In genomic region chr10:92156874-92157273, GRCh38 we compare ENCODE assay signal across 32 cellular contexts.
DNase-seq lines count a peak whose midpoint lies in the region; ATAC-seq, FAIRE-seq and TF ChIP-seq lines count a peak whose summit lies in the region.
"Had no signal": no experiment of that assay in that cellular context is flagged by ENCODE, and none has a peak within 500 bp of the region (broad histone marks: within the 10 kb centered on the region; RNA-seq: fewer than 3 reads in every experiment).

No MANE protein-coding gene starts in this region.

- dilution Hi-C loops in mammary epithelial cell (cut with HindIII; ENCODE audit: low sequenced_read_pairs), result no loop called here

- H4K20me1 ChIP-seq in mammary epithelial cell (ENCODE audit: insufficient read depth, low read length), result no peaks in the 10 kb centered on the region

- no peak for TF ChIP-seq POLR2A in A549 (IDR thresholded peaks at IDR 0.05; ENCODE audit: low read length)

- H3K4me2 ChIP-seq in A549 (no peak overlapping the region), mammary epithelial cell (ENCODE audit: insufficient read depth, low read depth, low read length) (no peak overlapping the region)
- H3K4me2 ChIP-seq: neural progenitor cell had no signal

- DNase-seq in A549 (ENCODE audit: low read depth in 1 of 2, low spot score in 1 of 2), result no peak
- DNase-seq in HFFc6, result no peak
- DNase-seq in amniotic epithelial cell (ENCODE audit: low read depth), result peak; percentile 19
- DNase-seq in iris pigment epithelial cell (ENCODE audit: low read depth), result peak; percentile 4
- no peak for DNase-seq in activated naive CD8-positive, alpha-beta T cell treated with anti-CD3 and anti-CD28 coated beads for 36 hours
- no peak for DNase-seq in mucosa of gallbladder (ENCODE audit: low spot score)
- no peak for DNase-seq in mammary epithelial cell
- DNase-seq in pons (ENCODE audit: low spot score), result no peak
- DNase-seq: activated CD4-positive, alpha-beta T cell treated with anti-CD3 and anti-CD28 coated beads for 48 hours; activated effector memory CD4-positive, alpha-beta T cell treated with anti-CD3 and anti-CD28 coated beads, Interleukin-2, amount 50 U/mL, for 16 hours; activated naive CD8-positive, alpha-beta T cell treated with anti-CD3 and anti-CD28 coated beads, Interleukin-2, amount 50 U/mL, for 24 hours; activated T-cell treated with anti-CD3 and anti-CD28 coated beads, Interleukin-2, amount 50 U/mL, for 1 hour; AML-193; CD4-positive, alpha-beta memory T cell; NCI-H146; NCI-H2107; NCI-H345; NCI-H748 treated with DMSO at 0.1 percent for 48 hours; Peyer's patch; SHP77 treated with DMSO at 0.1 percent for 48 hours; stimulated activated CD4-positive, alpha-beta T cell treated with anti-CD3 and anti-CD28 coated beads, Interleukin-12 subunit alpha, Interleukin-12 subunit beta, amount 100 ng/mL, for 4 hours; stimulated activated CD4-positive, alpha-beta T cell treated with anti-CD3 and anti-CD28 coated beads, Interleukin-2, amount 100 ng/mL, for 48 hours; stomach; thyroid gland had no signal

- no peaks in the 10 kb centered on the region for H3K36me3 Mint-ChIP-seq in HFFc6 (ENCODE audit: low read depth)
- no peaks in the 10 kb centered on the region for H3K36me3 Mint-ChIP-seq in activated naive CD8-positive, alpha-beta T cell treated with anti-CD3 and anti-CD28 coated beads for 36 hours
- H3K36me3 Mint-ChIP-seq: neural progenitor cell had no signal

- H3K79me2 ChIP-seq in mammary epithelial cell (ENCODE audit: insufficient read depth, low read length), result no peaks in the 10 kb centered on the region

- BruUV-seq in mammary epithelial cell (replicated peaks; lab: Mats Ljungman, UMichigan), result no TSS peak

- H3K9me3 ChIP-seq in A549 (no peaks in the 10 kb centered on the region), mammary epithelial cell (replicated peaks; ENCODE audit: insufficient read depth, low read length) (no peaks in the 10 kb centered on the region)
- H3K9me3 ChIP-seq: esophagus muscularis mucosa, HAP-1, Peyer's patch, stomach, thyroid gland had no signal

- H3K9ac ChIP-seq in mammary epithelial cell (ENCODE audit: insufficient read depth, low read length), result no peak overlapping the region
- H3K9ac ChIP-seq: neural progenitor cell had no signal

- no peak overlapping the region for H3K27ac ChIP-seq in A549
- no peak overlapping the region for H3K27ac ChIP-seq in mammary epithelial cell (ENCODE audit: insufficient read depth, low read depth, low read length)
- H3K27ac ChIP-seq: esophagus muscularis mucosa, neural progenitor cell, Peyer's patch, stomach, thyroid gland had no signal

- no peaks in the 10 kb centered on the region for H3K36me3 ChIP-seq in mammary epithelial cell (ENCODE audit: insufficient read depth, low read length)
- H3K36me3 ChIP-seq: esophagus muscularis mucosa, HAP-1, neural progenitor cell, Peyer's patch, stomach, thyroid gland had no signal

- no peak for TF ChIP-seq EP300 in A549 (IDR thresholded peaks at IDR 0.05)

- POLR2A ChIA-PET in A549 (lab: Yijun Ruan, JAX), result no interaction called here

- peak; percentile 7 for FAIRE-seq in A549 (lab: Jason Lieb, UNC)
- FAIRE-seq: GM12891 had no signal

- H3K27ac Mint-ChIP-seq in HFFc6, result peak overlapping the region; percentile 49; the same call in 1 of the 2 replicates
- no peak overlapping the region for H3K27ac Mint-ChIP-seq in activated naive CD8-positive, alpha-beta T cell treated with anti-CD3 and anti-CD28 coated beads for 36 hours
- H3K27ac Mint-ChIP-seq: activated naive CD8-positive, alpha-beta T cell treated with anti-CD3 and anti-CD28 coated beads, Interleukin-2, amount 50 U/mL, for 24 hours; CD4-positive, alpha-beta memory T cell; memory B cell; neural progenitor cell had no signal

- H3K4me1 ChIP-seq in A549 (no peaks in the 10 kb centered on the region), mammary epithelial cell (ENCODE audit: insufficient read depth, low read length) (no peaks in the 10 kb centered on the region)
- H3K4me1 ChIP-seq: neural progenitor cell, Peyer's patch had no signal

- no peaks in the 10 kb centered on the region for H3K27me3 Mint-ChIP-seq in HFFc6 (ENCODE audit: insufficient read depth)
- H3K27me3 Mint-ChIP-seq in activated naive CD8-positive, alpha-beta T cell treated with anti-CD3 and anti-CD28 coated beads for 36 hours, result no peaks in the 10 kb centered on the region
- H3K27me3 Mint-ChIP-seq: activated naive CD8-positive, alpha-beta T cell treated with anti-CD3 and anti-CD28 coated beads, Interleukin-2, amount 50 U/mL, for 24 hours; CD4-positive, alpha-beta memory T cell; central memory CD8-positive, alpha-beta T cell; memory B cell had no signal

- H3K9me3 Mint-ChIP-seq in HFFc6, result no peaks in the 10 kb centered on the region
- H3K9me3 Mint-ChIP-seq in activated naive CD8-positive, alpha-beta T cell treated with anti-CD3 and anti-CD28 coated beads for 36 hours, result no peaks in the 10 kb centered on the region
- H3K9me3 Mint-ChIP-seq: activated naive CD8-positive, alpha-beta T cell treated with anti-CD3 and anti-CD28 coated beads, Interleukin-2, amount 50 U/mL, for 24 hours; CD4-positive, alpha-beta memory T cell; central memory CD8-positive, alpha-beta T cell; memory B cell; neural progenitor cell had no signal

- no peak overlapping the region for H2AFZ ChIP-seq in mammary epithelial cell (ENCODE audit: low read depth, low read length)
- H2AFZ ChIP-seq: neural progenitor cell had no signal

- ATAC-seq in A549, result no peak
- ATAC-seq: activated naive CD8-positive, alpha-beta T cell treated with anti-CD3 and anti-CD28 coated beads, Interleukin-2, amount 50 U/mL, for 24 hours; left lobe of liver; sciatic nerve had no signal

- H3K4me3 Mint-ChIP-seq in HFFc6, result peak overlapping the region; percentile 16; the same call in 1 of the 2 replicates
- no peak overlapping the region for H3K4me3 Mint-ChIP-seq in activated naive CD8-positive, alpha-beta T cell treated with anti-CD3 and anti-CD28 coated beads for 36 hours
- H3K4me3 Mint-ChIP-seq: activated naive CD8-positive, alpha-beta T cell treated with anti-CD3 and anti-CD28 coated beads, Interleukin-2, amount 50 U/mL, for 24 hours; CD4-positive, alpha-beta memory T cell; central memory CD8-positive, alpha-beta T cell; memory B cell; neural progenitor cell had no signal

- TF ChIP-seq RAD21 in A549 (conservative IDR thresholded peaks at IDR 0.05 in 1 of 2, IDR thresholded peaks at IDR 0.05 in 1 of 2), result no peak

- intact Hi-C loops in mammary epithelial cell (cut with micrococcal nuclease), result no loop called here

- CTCF ChIA-PET in A549 (lab: Yijun Ruan, JAX), result interaction anchor here (1.0 kb wide), 1 partner anchor 69 kb away, joined by 3 read pairs; no protein-coding TSS in a partner anchor
- CTCF ChIA-PET in mammary epithelial cell (lab: Charles Lee; ENCODE audit: low non-redundant PET), result no interaction called here

- in situ Hi-C loops in mammary epithelial cell (cut with MboI; ENCODE audit: low sequenced_read_pairs in 2 of 2), result no loop called here

- 55% methylated on average over 2 of the region's 2 CpGs for WGBS in A549 (ENCODE audit: missing lambda C conversion rate)
- 57% methylated on average over 2 of the region's 2 CpGs for WGBS in mammary epithelial cell (ENCODE audit: low coverage, missing lambda C conversion rate)

- no peaks in the 10 kb centered on the region for H3K27me3 ChIP-seq in mammary epithelial cell (ENCODE audit: insufficient read depth, low read length)
- H3K27me3 ChIP-seq: esophagus muscularis mucosa, neural progenitor cell, Peyer's patch, stomach, thyroid gland had no signal

- peaks cover 19% of the 10 kb centered on the region for H3K4me1 Mint-ChIP-seq in HFFc6 (ENCODE audit: low read depth)
- H3K4me1 Mint-ChIP-seq in activated naive CD8-positive, alpha-beta T cell treated with anti-CD3 and anti-CD28 coated beads for 36 hours, result no peaks in the 10 kb centered on the region
- H3K4me1 Mint-ChIP-seq: activated naive CD8-positive, alpha-beta T cell treated with anti-CD3 and anti-CD28 coated beads, Interleukin-2, amount 50 U/mL, for 24 hours; central memory CD8-positive, alpha-beta T cell; neural progenitor cell had no signal

- TF ChIP-seq CTCF in A549 (IDR thresholded peaks at IDR 0.05) (no peak), HFFc6 (IDR thresholded peaks at IDR 0.05) (no peak), mammary epithelial cell (conservative IDR thresholded peaks at IDR 0.05 in 1 of 2, IDR thresholded peaks at IDR 0.05 in 1 of 2; ENCODE audit: extremely low read depth in 1 of 2, insufficient read depth in 1 of 2, low read depth in 1 of 2, low read length in 2 of 2) (no peak)

- H3K4me3 ChIP-seq in A549, result no peak overlapping the region
- no peak overlapping the region for H3K4me3 ChIP-seq in mammary epithelial cell (replicated peaks in 1 of 3; ENCODE audit: insufficient read depth in 1 of 3, low read depth in 2 of 3, low read length in 3 of 3)
- H3K4me3 ChIP-seq: esophagus muscularis mucosa, HAP-1, neural progenitor cell, Peyer's patch, stomach, thyroid gland had no signal

TF ChIP-seq in A549, 52 proteins besides CTCF, POLR2A, EP300 and RAD21:
- no peak for TF ChIP-seq CHD4 (IDR thresholded peaks at IDR 0.05; ENCODE audit: borderline replicate concordance)
- no peak for TF ChIP-seq FOSL2 (IDR thresholded peaks at IDR 0.05)
- no peak for TF ChIP-seq FOSL2 (CRISPR knock-in tag; IDR thresholded peaks at IDR 0.05)
- TF ChIP-seq CBX2 (IDR thresholded peaks at IDR 0.05; ENCODE audit: borderline replicate concordance, low read depth), result no peak
- TF ChIP-seq NPAS2 (CRISPR knock-in tag; IDR thresholded peaks at IDR 0.05; ENCODE audit: borderline replicate concordance), result no peak

Comparison
In these comparisons a context has a peak if more than half of its experiments do, and no peak if none do; other contexts are left out.
1. DNase-seq: peak in amniotic epithelial cell (single experiment) and iris pigment epithelial cell (single experiment); none in A549 (0 of 2), HFFc6 (single experiment), activated naive CD8-positive, alpha-beta T cell treated with anti-CD3 and anti-CD28 coated beads for 36 hours (single experiment), mucosa of gallbladder (single experiment), mammary epithelial cell (single experiment) and pons (single experiment).